ENCODE assay signal across 25 cellular contexts in the genomic region with DNA sequence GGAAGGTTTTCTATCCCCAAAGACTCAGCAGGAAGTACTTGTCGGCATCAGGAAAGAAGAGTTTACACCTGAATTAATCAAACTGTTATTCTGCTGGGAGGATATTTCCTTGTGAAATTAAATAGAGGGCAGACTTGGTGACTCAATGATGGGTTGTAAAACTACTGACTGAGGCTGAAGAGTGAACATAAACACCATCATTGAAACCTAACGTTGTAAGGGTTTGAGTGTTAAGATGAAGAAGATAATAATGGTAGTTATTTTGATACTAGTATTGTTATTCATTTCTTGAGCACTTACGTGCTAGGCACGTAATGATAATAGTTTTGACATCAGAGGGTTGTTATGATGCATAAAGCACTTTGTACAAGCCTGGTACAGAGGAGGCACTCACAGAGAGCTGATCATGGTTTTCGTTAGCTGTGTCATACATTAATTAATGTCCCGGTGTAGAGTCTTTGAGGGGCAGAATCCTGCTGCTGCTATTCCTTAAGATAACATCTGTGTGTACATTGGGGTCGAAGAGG.
DNase-seq lines count a peak whose midpoint lies in the region; ATAC-seq lines count a peak whose summit lies in the region.
"Had no signal": no experiment of that assay in that cellular context is flagged by ENCODE, and none has a peak within 500 bp of the region (broad histone marks: within the 10 kb centered on the region; RNA-seq: fewer than 3 reads in every experiment).

No MANE protein-coding gene starts in this region.

- no peaks in the 10 kb centered on the region for H3K9me3 ChIP-seq in CD4-positive, CD25-positive, alpha-beta regulatory T cell (ENCODE audit: control insufficient read depth in 2 of 2, low read length in 2 of 2)
- H3K9me3 ChIP-seq: Caco-2, HAP-1, SJSA1 had no signal

- peak; percentile 41 to 45 for ATAC-seq in activated T-cell treated with anti-CD3 and anti-CD28 coated beads, Interleukin-2, amount 50 U/mL, for 4 hours
- ATAC-seq in CD4-positive, CD25-positive, alpha-beta regulatory T cell (ENCODE audit: low read depth in 2 of 2): no peak
- no peak for ATAC-seq in activated naive CD8-positive, alpha-beta T cell treated with anti-CD3 and anti-CD28 coated beads, Interleukin-2, amount 50 U/mL, for 24 hours
- no peak for ATAC-seq in HG03175 (IDR thresholded peaks at IDR 0.05; ENCODE audit: unreplicated experiment)
- ATAC-seq: CD8-positive, alpha-beta T cell had no signal

- H3K27ac Mint-ChIP-seq in CD4-positive, CD25-positive, alpha-beta regulatory T cell: peak overlapping the region; percentile 14 to 47 (median 38)
- H3K27ac Mint-ChIP-seq in IgD-negative memory B cell: peak overlapping the region; percentile 36 to 82 (median 67)
- peak overlapping the region; percentile 22 for H3K27ac Mint-ChIP-seq in activated naive CD8-positive, alpha-beta T cell treated with anti-CD3 and anti-CD28 coated beads, Interleukin-2, amount 50 U/mL, for 24 hours
- H3K27ac Mint-ChIP-seq: CD8-positive, alpha-beta T cell; HFFc6 had no signal

- no peak overlapping the region for H3K27ac ChIP-seq in CD4-positive, CD25-positive, alpha-beta regulatory T cell (ENCODE audit: insufficient read depth, low read length, poor library complexity, severe bottlenecking)
- H3K27ac ChIP-seq: KMS-11, SJSA1 had no signal

- no peak for DNase-seq in activated T-cell treated with anti-CD3 and anti-CD28 coated beads, Interleukin-2, amount 50 U/mL, for 4 hours
- DNase-seq in activated T-cell treated with anti-CD3 and anti-CD28 coated beads, Interleukin-2, amount 50 U/mL, for 48 hours: no peak
- DNase-seq in CD4-positive, CD25-positive, alpha-beta regulatory T cell: no peak
- no peak for DNase-seq in activated naive CD8-positive, alpha-beta T cell treated with anti-CD3 and anti-CD28 coated beads, Interleukin-2, amount 50 U/mL, for 24 hours
- DNase-seq in NCI-H526 (lab: John Stamatoyannopoulos, UW): no peak
- DNase-seq: C1 segment of cervical spinal cord; Caco-2; CD8-positive, alpha-beta T cell; DMS79 treated with DMSO at 0.1 percent for 48 hours; GF-D8; GOT3; HFFc6; IMR-90; MM.1S; NCI-H2029; NCI-H446; NCI-H524 treated with DMSO at 0.1 percent for 48 hours; NCI-H82; Right ventricle myocardium superior; RPMI8226 had no signal

- no peak overlapping the region for H3K4me3 Mint-ChIP-seq in activated T-cell treated with anti-CD3 and anti-CD28 coated beads, Interleukin-2, amount 50 U/mL, for 4 hours
- H3K4me3 Mint-ChIP-seq in CD4-positive, CD25-positive, alpha-beta regulatory T cell: no peak overlapping the region
- H3K4me3 Mint-ChIP-seq in IgD-negative memory B cell: peak overlapping the region in 1 of 4 donors; percentile 35
- H3K4me3 Mint-ChIP-seq in activated naive CD8-positive, alpha-beta T cell treated with anti-CD3 and anti-CD28 coated beads, Interleukin-2, amount 50 U/mL, for 24 hours: no peak overlapping the region
- H3K4me3 Mint-ChIP-seq: CD8-positive, alpha-beta T cell; HFFc6 had no signal

- H3K27me3 Mint-ChIP-seq in activated T-cell treated with anti-CD3 and anti-CD28 coated beads, Interleukin-2, amount 50 U/mL, for 4 hours (ENCODE audit: low read depth): no peaks in the 10 kb centered on the region
- H3K27me3 Mint-ChIP-seq in CD4-positive, CD25-positive, alpha-beta regulatory T cell: peaks cover 4% of the 10 kb centered on the region
- no peaks in the 10 kb centered on the region for H3K27me3 Mint-ChIP-seq in IgD-negative memory B cell
- no peaks in the 10 kb centered on the region for H3K27me3 Mint-ChIP-seq in activated naive CD8-positive, alpha-beta T cell treated with anti-CD3 and anti-CD28 coated beads, Interleukin-2, amount 50 U/mL, for 24 hours

- H3K9me3 Mint-ChIP-seq in activated T-cell treated with anti-CD3 and anti-CD28 coated beads, Interleukin-2, amount 50 U/mL, for 4 hours: no peaks in the 10 kb centered on the region
- H3K9me3 Mint-ChIP-seq in CD4-positive, CD25-positive, alpha-beta regulatory T cell: peaks cover 0 to 1% (median 0%) of the 10 kb centered on the region in 7 donors
- no peaks in the 10 kb centered on the region for H3K9me3 Mint-ChIP-seq in IgD-negative memory B cell
- H3K9me3 Mint-ChIP-seq in activated naive CD8-positive, alpha-beta T cell treated with anti-CD3 and anti-CD28 coated beads, Interleukin-2, amount 50 U/mL, for 24 hours: no peaks in the 10 kb centered on the region
- H3K9me3 Mint-ChIP-seq: CD8-positive, alpha-beta T cell had no signal

- H3K4me1 Mint-ChIP-seq in activated T-cell treated with anti-CD3 and anti-CD28 coated beads, Interleukin-2, amount 50 U/mL, for 4 hours (ENCODE audit: low read depth): peaks cover 35% of the 10 kb centered on the region
- H3K4me1 Mint-ChIP-seq in CD4-positive, CD25-positive, alpha-beta regulatory T cell: peaks cover 5 to 36% (median 26%) of the 10 kb centered on the region in 4 donors
- peaks cover 0 to 8% (median 5%) of the 10 kb centered on the region in 3 donors for H3K4me1 Mint-ChIP-seq in IgD-negative memory B cell
- H3K4me1 Mint-ChIP-seq in activated naive CD8-positive, alpha-beta T cell treated with anti-CD3 and anti-CD28 coated beads, Interleukin-2, amount 50 U/mL, for 24 hours: peaks cover 36% of the 10 kb centered on the region

- H3K36me3 Mint-ChIP-seq in activated T-cell treated with anti-CD3 and anti-CD28 coated beads, Interleukin-2, amount 50 U/mL, for 4 hours (ENCODE audit: insufficient read depth): peaks cover 53% of the 10 kb centered on the region
- H3K36me3 Mint-ChIP-seq in CD4-positive, CD25-positive, alpha-beta regulatory T cell: peaks cover 70% of the 10 kb centered on the region
- H3K36me3 Mint-ChIP-seq in IgD-negative memory B cell: peaks cover 18% of the 10 kb centered on the region
- H3K36me3 Mint-ChIP-seq in activated naive CD8-positive, alpha-beta T cell treated with anti-CD3 and anti-CD28 coated beads, Interleukin-2, amount 50 U/mL, for 24 hours (ENCODE audit: low read depth): peaks cover 44% of the 10 kb centered on the region

- H3K27me3 ChIP-seq in CD4-positive, CD25-positive, alpha-beta regulatory T cell (ENCODE audit: control insufficient read depth, insufficient read depth, low read length): no peaks in the 10 kb centered on the region
- H3K27me3 ChIP-seq: SJSA1 had no signal

- H3K36me3 ChIP-seq in CD4-positive, CD25-positive, alpha-beta regulatory T cell (ENCODE audit: control insufficient read depth, insufficient read depth, low read length): peaks cover 38% of the 10 kb centered on the region
- H3K36me3 ChIP-seq: HAP-1, SJSA1 had no signal

- no peak overlapping the region for H3K4me3 ChIP-seq in CD4-positive, CD25-positive, alpha-beta regulatory T cell (ENCODE audit: low read depth, low read length)
- H3K4me3 ChIP-seq: HAP-1, SJSA1 had no signal

- H3K4me1 ChIP-seq in CD4-positive, CD25-positive, alpha-beta regulatory T cell (ENCODE audit: control insufficient read depth, insufficient read depth, low read length, poor library complexity, severe bottlenecking): peaks cover 7% of the 10 kb centered on the region
- H3K4me1 ChIP-seq: Caco-2, SJSA1 had no signal

Comparison
In these comparisons a context has a peak if more than half of its experiments do, and no peak if none do; other contexts are left out.
1. ATAC-seq: peak in activated T-cell treated with anti-CD3 and anti-CD28 coated beads, Interleukin-2, amount 50 U/mL, for 4 hours (2 of 2); none in CD4-positive, CD25-positive, alpha-beta regulatory T cell (0 of 2), activated naive CD8-positive, alpha-beta T cell treated with anti-CD3 and anti-CD28 coated beads, Interleukin-2, amount 50 U/mL, for 24 hours (single experiment) and HG03175 (single experiment).
2. Peak in every context shown above with its lines, with median percentiles within 50 percentile points of each other: H3K27ac Mint-ChIP-seq.